In genomic region chr14:99729991-99730875, GRCh38 we compare ENCODE assay signal across 8 cellular contexts. TPM values are rescaled to one million over a fixed set of nuclear protein-coding genes. Genes with fewer than 3 reads are reported as not detected.
DNase-seq lines count a peak whose midpoint lies in the region; ATAC-seq and TF ChIP-seq lines count a peak whose summit lies in the region.

No MANE protein-coding gene starts in this region.

- WGBS in esophagus squamous epithelium, 2 donors, result 0 to 2% methylated on average over 1 to 11 of the region's 75 CpGs

- peaks cover 0 to 89% (median 0%) of the 10 kb centered on the region in 4 donors for H3K27me3 ChIP-seq in esophagus squamous epithelium

- peak; percentile 72 for ATAC-seq in HG02678 (IDR thresholded peaks at IDR 0.05; ENCODE audit: unreplicated experiment)
- ATAC-seq in naive thymus-derived CD8-positive, alpha-beta T cell, result peak; percentile 77 to 86

- H3K4me1 ChIP-seq in esophagus squamous epithelium, result peaks cover 6 to 50% (median 13%) of the 10 kb centered on the region in 3 donors

- DNase-seq in ELF-1 (ENCODE audit: low read depth, low spot score), result peak; percentile 92
- peak; percentile 13 for DNase-seq in NCI-H526 treated with DMSO at 0.1 percent for 48 hours (lab: John Stamatoyannopoulos, UW)
- peak; percentile 47 for DNase-seq in activated T-cell treated with anti-CD3 and anti-CD28 coated beads for 4 hours
- DNase-seq in esophagus squamous epithelium (lab: John Stamatoyannopoulos, UW), result no peak
- DNase-seq in naive thymus-derived CD8-positive, alpha-beta T cell, result peak; percentile 30 to 72 (median 60)
- DNase-seq in stimulated activated naive CD4-positive, alpha-beta T cell (lab: John Stamatoyannopoulos, UW), result peak in 5 of 6 experiments; percentile 12 to 62 (median 50)
- no peak for DNase-seq in HPDE6-E6E7 (ENCODE audit: extremely low spot score)

- peaks cover 0 to 2% (median 0%) of the 10 kb centered on the region in 9 donors for H3K9me3 Mint-ChIP-seq in naive thymus-derived CD8-positive, alpha-beta T cell

- H3K36me3 Mint-ChIP-seq in naive thymus-derived CD8-positive, alpha-beta T cell, result peaks cover 0 to 2% (median 0%) of the 10 kb centered on the region in 3 donors

- H3K4me1 Mint-ChIP-seq in naive thymus-derived CD8-positive, alpha-beta T cell, result peaks cover 0 to 5% (median 0%) of the 10 kb centered on the region in 4 donors

- no peaks in the 10 kb centered on the region for H3K9me3 ChIP-seq in esophagus squamous epithelium

- H3K27me3 Mint-ChIP-seq in naive thymus-derived CD8-positive, alpha-beta T cell, result peaks cover 13 to 60% (median 29%) of the 10 kb centered on the region in 5 donors

- H3K4me3 ChIP-seq in esophagus squamous epithelium, result peak overlapping the region; percentile 31 to 71 (median 51)

- POLR2A ChIA-PET in naive thymus-derived CD8-positive, alpha-beta T cell (lab: Charles Lee), result no interaction called here

- peak overlapping the region in 7 of 10 donors; percentile 16 to 63 (median 61) for H3K4me3 Mint-ChIP-seq in naive thymus-derived CD8-positive, alpha-beta T cell

- intact Hi-C loops in esophagus squamous epithelium (cut with DNase I), result loop anchor here (5.0 to 10.0 kb wide), 2 partner anchors 65 to 157 kb away; partner anchors contain the start of gene EML1

- TF ChIP-seq POLR2A in esophagus squamous epithelium (IDR thresholded peaks at IDR 0.05), result no peak

- H3K36me3 ChIP-seq in esophagus squamous epithelium, result no peaks in the 10 kb centered on the region

- no peak overlapping the region for H3K27ac Mint-ChIP-seq in naive thymus-derived CD8-positive, alpha-beta T cell

- peak in 5 of 6 experiments; percentile 76 to 92 (median 86) for TF ChIP-seq CTCF in esophagus squamous epithelium (IDR thresholded peaks at IDR 0.05)

- peak overlapping the region in 2 of 4 donors; percentile 24 to 51 for H3K27ac ChIP-seq in esophagus squamous epithelium

RNA-seq across cellular contexts. Expression of gene CYP46A1, which starts 46.1 kb away (rescaled TPM):
- 1 to 10 TPM in 1 of 4 donors, under 1 TPM in 1, not detected in 2; 0.04 to 1.1 TPM for total RNA-seq in esophagus squamous epithelium
- total RNA-seq in naive thymus-derived CD8-positive, alpha-beta T cell, result under 1 TPM; 0.41 to 0.44 TPM
- polyA plus RNA-seq in naive thymus-derived CD8-positive, alpha-beta T cell, result under 1 TPM in 1 of 3 donors, not detected in 2; 0.02 TPM

Comparison
In these comparisons a context has a peak if more than half of its experiments do, and no peak if none do; other contexts are left out.
1. DNase-seq: peak in ELF-1 (single experiment), NCI-H526 treated with DMSO at 0.1 percent for 48 hours (single experiment), activated T-cell treated with anti-CD3 and anti-CD28 coated beads for 4 hours (single experiment), naive thymus-derived CD8-positive, alpha-beta T cell (10 of 10) and stimulated activated naive CD4-positive, alpha-beta T cell (5 of 6); none in esophagus squamous epithelium (single experiment) and HPDE6-E6E7 (single experiment).